Comparison of ENCODE assay signal across 1 cellular context in genomic region chr3:9397331-9397910, GRCh38.
TF ChIP-seq lines count a peak whose summit lies in the region.

Gene SETD5, plus strand, starts transcription at chr3:9397615. Its CDS starts 31,324 bp downstream, at chr3:9428939.

TF ChIP-seq in GM23338, 12 proteins besides CTCF, POLR2A, EP300 and RAD21:
- TF ChIP-seq REST (IDR thresholded peaks at IDR 0.05; ENCODE audit: unreplicated experiment), result no peak
- TF ChIP-seq ETS1 (IDR thresholded peaks at IDR 0.05), result 0 out of 2 replicates have a peak, but pooled peaks have one; percentile 12
- no peak for TF ChIP-seq JUNB (IDR thresholded peaks at IDR 0.05; ENCODE audit: unreplicated experiment)
- TF ChIP-seq POLR2AphosphoS5 (IDR thresholded peaks at IDR 0.05; ENCODE audit: low read depth), result peak; percentile 98
TF ChIP-seq in GM23338: peak in this region for 2.
